Comparison of ENCODE assay signal across 13 cellular contexts in the genomic region with DNA sequence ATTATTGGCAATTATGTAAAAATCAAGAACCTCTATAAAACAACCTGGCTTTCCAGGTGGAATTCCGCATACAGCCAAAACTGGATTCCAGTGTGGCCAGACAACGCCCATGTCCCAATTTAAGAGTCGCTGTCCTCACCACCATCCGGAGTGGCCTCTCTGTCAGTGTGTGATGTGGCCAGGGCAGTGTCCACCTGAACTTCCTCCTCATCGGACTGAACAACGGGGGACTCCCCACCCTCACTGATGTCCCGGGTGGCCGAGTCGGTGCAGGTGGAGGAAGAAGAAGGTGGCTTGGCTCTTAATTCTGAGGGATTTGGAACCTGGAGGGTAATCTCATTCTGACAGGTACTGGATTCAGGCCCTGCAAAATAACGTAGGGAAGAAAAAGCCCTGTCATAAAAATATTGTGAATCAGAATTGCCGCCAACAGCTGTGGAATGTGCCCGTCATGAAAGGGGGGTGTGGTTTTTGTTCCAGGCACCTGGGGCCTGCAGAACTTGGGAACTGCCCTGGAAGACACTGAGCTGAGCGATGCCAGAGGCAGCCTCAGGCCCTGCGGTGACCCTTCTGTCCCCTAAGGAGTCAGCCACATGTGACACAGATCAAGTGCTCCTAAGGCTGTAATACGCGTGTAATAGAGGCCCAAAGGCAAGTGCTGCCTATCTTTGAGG.
A peak's percentile ranks its signal among the peaks of the same experiment; 100 is the strongest.
DNase-seq lines count a peak whose midpoint lies in the region; ATAC-seq and TF ChIP-seq lines count a peak whose summit lies in the region.
"Had no signal": no experiment of that assay in that cellular context is flagged by ENCODE, and none has a peak within 500 bp of the region (broad histone marks: within the 10 kb centered on the region; RNA-seq: fewer than 3 reads in every experiment).

No MANE protein-coding gene starts in this region.

- H2AFZ ChIP-seq in neuronal stem cell (ENCODE audit: low read length) (no peak overlapping the region), SK-N-SH (ENCODE audit: low read depth) (no peak overlapping the region)

- no peak overlapping the region for H4K91ac ChIP-seq in neuronal stem cell (ENCODE audit: low read depth, low read length, poor library complexity)

- POLR2A ChIA-PET in WTC11 (lab: Charles Lee) (interaction anchor here (1.6 kb wide), 1 partner anchor 10 kb away, joined by 3 read pairs; no protein-coding TSS in a partner anchor), SK-N-SH (lab: Yijun Ruan, JAX) (no interaction called here)

- no peak overlapping the region for H3K4ac ChIP-seq in neuronal stem cell (ENCODE audit: low read length)

- H3K79me1 ChIP-seq in neuronal stem cell (ENCODE audit: low read depth, low read length) = no peaks in the 10 kb centered on the region

- no peak overlapping the region for H3K4me3 ChIP-seq in spleen
- no peak overlapping the region for H3K4me3 ChIP-seq in neuronal stem cell (ENCODE audit: low read length in 2 of 2)
- H3K4me3 ChIP-seq in SK-N-SH (ENCODE audit: low read depth in 2 of 2, low read length in 1 of 2) = no peak overlapping the region
- H3K4me3 ChIP-seq: esophagus squamous epithelium had no signal

- ATAC-seq in WTC11 (peak; percentile 24), HG03342 (IDR thresholded peaks at IDR 0.05; ENCODE audit: unreplicated experiment) (no peak)

- H3K27me3 ChIP-seq in spleen (replicated peaks in 1 of 7) (no peaks in the 10 kb centered on the region), neuronal stem cell (ENCODE audit: control insufficient read depth in 3 of 3, insufficient read depth in 3 of 3, low read depth in 1 of 3, low read length in 3 of 3) (no peaks in the 10 kb centered on the region), SK-N-SH (ENCODE audit: insufficient read depth) (no peaks in the 10 kb centered on the region)
- H3K27me3 ChIP-seq: esophagus squamous epithelium had no signal

- H3K9me2 ChIP-seq in SK-N-SH = no peaks in the 10 kb centered on the region

- H2BK5ac ChIP-seq in neuronal stem cell (ENCODE audit: low read length) = no peak overlapping the region

- no peaks in the 10 kb centered on the region for H3K79me2 ChIP-seq in SK-N-SH (ENCODE audit: insufficient read depth)

- H2AK5ac ChIP-seq in neuronal stem cell (ENCODE audit: low read depth, low read length) = no peak overlapping the region

- no peak for TF ChIP-seq CTCF in WTC11 (IDR thresholded peaks at IDR 0.05)
- no peak for TF ChIP-seq CTCF in spleen (IDR thresholded peaks at IDR 0.05 in 8 of 11, conservative IDR thresholded peaks at IDR 0.05 in 3 of 11)
- no peak for TF ChIP-seq CTCF in SK-N-SH (IDR thresholded peaks at IDR 0.05)

- H3K27ac ChIP-seq in spleen (peak overlapping the region in 2 of 8 donors; percentile 54 to 59), neuronal stem cell (replicated peaks; ENCODE audit: low read length) (no peak overlapping the region), SK-N-SH (ENCODE audit: low read depth in 2 of 2, low read length in 1 of 2) (no peak overlapping the region)

- H2BK15ac ChIP-seq in neuronal stem cell (ENCODE audit: low read length) = no peak overlapping the region

- peaks cover 36% of the 10 kb centered on the region for H3K9me3 Mint-ChIP-seq in WTC11

- H3K18ac ChIP-seq in neuronal stem cell (ENCODE audit: low read length) = no peak overlapping the region

- H3K4me3 Mint-ChIP-seq in WTC11 = no peak overlapping the region

- H3K4me1 ChIP-seq in spleen (peaks cover 3 to 18% (median 12%) of the 10 kb centered on the region in 6 donors), neuronal stem cell (ENCODE audit: control insufficient read depth in 2 of 2, insufficient read depth in 1 of 2, low read depth in 1 of 2, low read length in 2 of 2) (no peaks in the 10 kb centered on the region), SK-N-SH (ENCODE audit: control insufficient read depth in 1 of 2, insufficient read depth in 2 of 2, low read depth in 1 of 2, low read length in 1 of 2) (no peaks in the 10 kb centered on the region; a peak in 1 of 4 replicates)

- no peak overlapping the region for H3K14ac ChIP-seq in neuronal stem cell (ENCODE audit: low read length)

- peaks cover 0 to 91% (median 71%) of the 10 kb centered on the region in 6 donors for H3K36me3 ChIP-seq in spleen
- peaks cover 40 to 78% of the 10 kb centered on the region in 2 donors for H3K36me3 ChIP-seq in neuronal stem cell (replicated peaks in 1 of 2; ENCODE audit: control insufficient read depth in 2 of 2, insufficient read depth in 2 of 2, low read length in 2 of 2)
- peaks cover 14 to 47% of the 10 kb centered on the region in 2 experiments for H3K36me3 ChIP-seq in SK-N-SH (replicated peaks in 1 of 2; ENCODE audit: control insufficient read depth in 1 of 2, insufficient read depth in 2 of 2, low read length in 1 of 2)

- CTCF ChIA-PET in WTC11 (lab: Charles Lee) = interaction anchor here (0.6 kb wide), 1 partner anchor 293 kb away, joined by 3 read pairs; no protein-coding TSS in a partner anchor
- CTCF ChIA-PET in SK-N-SH (lab: Yijun Ruan, JAX) = interaction anchor here (1.8 to 2.8 kb wide), 2 partner anchors 18 to 22 kb away, joined by 4 to 6 read pairs; no protein-coding TSS in a partner anchor

- H3K9ac ChIP-seq in neuronal stem cell (ENCODE audit: low read depth, low read length, poor library complexity) (no peak overlapping the region), SK-N-SH (no peak overlapping the region)

- no peak for TF ChIP-seq RAD21 in SK-N-SH (IDR thresholded peaks at IDR 0.05; ENCODE audit: low read length)

- H4K8ac ChIP-seq in neuronal stem cell (ENCODE audit: low read depth, low read length) = no peak overlapping the region

- H3K9me3 ChIP-seq in spleen = no peaks in the 10 kb centered on the region
- H3K9me3 ChIP-seq in neuronal stem cell (replicated peaks in 1 of 2; ENCODE audit: control insufficient read depth in 2 of 2, insufficient read depth in 1 of 2, low read depth in 1 of 2, low read length in 2 of 2) = peaks cover 17 to 29% of the 10 kb centered on the region in 2 donors
- no peaks in the 10 kb centered on the region for H3K9me3 ChIP-seq in SK-N-SH
- H3K9me3 ChIP-seq: esophagus squamous epithelium had no signal

- intact Hi-C loops in spleen (cut with DNase I; ENCODE audit: low total_unique reads) = no loop called here

- no peaks in the 10 kb centered on the region for H4K20me1 ChIP-seq in SK-N-SH (ENCODE audit: insufficient read depth)

- TF ChIP-seq POLR2A in spleen (IDR thresholded peaks at IDR 0.05) = no peak

- H3K27ac Mint-ChIP-seq in WTC11 = peak overlapping the region; percentile 75

- H2BK120ac ChIP-seq in neuronal stem cell (ENCODE audit: low read depth, low read length) = no peak overlapping the region

- no peak overlapping the region for H3K23ac ChIP-seq in neuronal stem cell (ENCODE audit: low read depth, low read length, poor library complexity)

- no peaks in the 10 kb centered on the region; the same call in 1 of the 2 replicates for H3K27me3 Mint-ChIP-seq in WTC11 (ENCODE audit: low read depth)

- peak; percentile 52 for DNase-seq in activated CD8-positive, alpha-beta memory T cell treated with anti-CD3 and anti-CD28 coated beads, Interleukin-2, amount 50 U/mL, for 48 hours
- no peak for DNase-seq in activated CD8-positive, alpha-beta memory T cell treated with anti-CD3 and anti-CD28 coated beads, Interleukin-2, amount 50 U/mL, for 4 hours
- DNase-seq in WTC11 (ENCODE audit: low spot score) (no peak), islet precursor cell (peak; percentile 49), spleen (peak; percentile 56), neuronal stem cell (ENCODE audit: low spot score) (no peak), SK-N-SH (no peak)
- DNase-seq: activated CD4-positive, alpha-beta T cell treated with anti-CD3 and anti-CD28 coated beads for 48 hours; Calu3; esophagus squamous epithelium; GOT3; NCI-H2029 treated with DMSO at 0.1 percent for 48 hours had no signal

- H3F3A ChIP-seq in SK-N-SH (replicated peaks; ENCODE audit: insufficient read depth) = peaks cover 2% of the 10 kb centered on the region

- 91 to 94% (median 94%) methylated on average over 16 of the region's 16 CpGs for whole genome bisulfite sequencing in spleen, 5 donors
- WGBS in neuronal stem cell (ENCODE audit: extremely low coverage in 2 of 2, insufficient read length in 2 of 2, insufficient replicate concordance in 1 of 2), 2 donors = no CpG with 5 or more reads among the region's 16 CpGs
- 96% methylated on average over 8 of the region's 16 CpGs for WGBS in SK-N-SH (ENCODE audit: low lambda C conversion rate)

- H3K4me1 Mint-ChIP-seq in WTC11 = peaks cover 37% of the 10 kb centered on the region

- TF ChIP-seq EP300 in SK-N-SH (IDR thresholded peaks at IDR 0.05; ENCODE audit: borderline replicate concordance in 1 of 2, low read depth in 1 of 2, low read length in 1 of 2) = no peak

- H2BK12ac ChIP-seq in neuronal stem cell (ENCODE audit: low read length) = no peak overlapping the region

- H3K4me2 ChIP-seq in neuronal stem cell (ENCODE audit: insufficient read depth, low read length, poor library complexity, severe bottlenecking) (no peak overlapping the region), SK-N-SH (no peak overlapping the region)

- peaks cover 91% of the 10 kb centered on the region for H3K36me3 Mint-ChIP-seq in WTC11

TF ChIP-seq in WTC11, 78 proteins besides CTCF, POLR2A, EP300 and RAD21 (continues in another document):
- peak; percentile 46; the same call in 1 of the 2 replicates for TF ChIP-seq JUN (CRISPR knock-in tag; IDR thresholded peaks at IDR 0.05)
- TF ChIP-seq ZMAT4 (CRISPR knock-in tag; IDR thresholded peaks at IDR 0.05) = peak; percentile 2; the same call in 1 of the 2 replicates

TF ChIP-seq in SK-N-SH, 30 proteins besides CTCF, POLR2A, EP300 and RAD21 (continues in another document):
- no peak for TF ChIP-seq YY1 (IDR thresholded peaks at IDR 0.05; ENCODE audit: low read depth)
- no peak for TF ChIP-seq JUND (IDR thresholded peaks at IDR 0.05)
- no peak for TF ChIP-seq FOXJ3 (CRISPR knock-in tag; IDR thresholded peaks at IDR 0.05)
- no peak for TF ChIP-seq ZBTB33 (IDR thresholded peaks at IDR 0.05; ENCODE audit: borderline replicate concordance, low read depth)
- TF ChIP-seq FOXM1 (IDR thresholded peaks at IDR 0.05; ENCODE audit: low read depth) = no peak

Comparison
In these comparisons a context has a peak if more than half of its experiments do, and no peak if none do; other contexts are left out.
1. DNase-seq: peak in activated CD8-positive, alpha-beta memory T cell treated with anti-CD3 and anti-CD28 coated beads, Interleukin-2, amount 50 U/mL, for 48 hours (single experiment), islet precursor cell (single experiment) and spleen (single experiment); none in activated CD8-positive, alpha-beta memory T cell treated with anti-CD3 and anti-CD28 coated beads, Interleukin-2, amount 50 U/mL, for 4 hours (single experiment), WTC11 (single experiment), neuronal stem cell (single experiment) and SK-N-SH (single experiment).